8 cellular contexts compared by ENCODE assay signal in the genomic region with DNA sequence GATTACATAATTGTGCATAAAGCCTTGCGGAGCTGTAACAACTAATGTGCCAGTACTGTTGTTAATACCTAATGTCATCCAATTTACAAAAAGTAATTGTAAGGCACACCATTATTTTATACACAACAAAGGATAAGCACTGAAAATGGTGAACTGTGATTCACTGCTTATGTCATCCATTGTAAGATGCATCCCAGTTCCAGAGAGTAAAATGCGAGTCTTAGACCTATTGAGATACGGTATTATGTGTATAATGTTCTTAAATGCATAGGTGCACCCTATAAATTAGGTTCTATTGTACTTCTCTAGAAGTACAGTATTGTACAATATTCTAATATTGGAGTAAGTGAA. TPM values are rescaled to one million over a fixed set of nuclear protein-coding genes. Genes with fewer than 3 reads are reported as not detected.
A peak's percentile ranks its signal among the peaks of the same experiment; 100 is the strongest.
DNase-seq lines count a peak whose midpoint lies in the region; ATAC-seq lines count a peak whose summit lies in the region.

No MANE protein-coding gene starts in this region.

- ATAC-seq in naive B cell (ENCODE audit: low read depth in 2 of 2): no peak
- ATAC-seq in HG03457 (IDR thresholded peaks at IDR 0.05; ENCODE audit: unreplicated experiment): no peak

- no peaks in the 10 kb centered on the region for H3K36me3 Mint-ChIP-seq in naive B cell

- H3K4me1 Mint-ChIP-seq in naive B cell: peaks cover 11 to 20% (median 13%) of the 10 kb centered on the region in 3 donors

- H3K9me3 Mint-ChIP-seq in naive B cell: no peaks in the 10 kb centered on the region

- H3K4me3 ChIP-seq in H7 (ENCODE audit: insufficient read depth, low read depth, low read length): peak overlapping the region; percentile 78

- H3K27me3 Mint-ChIP-seq in naive B cell: no peaks in the 10 kb centered on the region

- H3K36me3 ChIP-seq in H7 (replicated peaks; ENCODE audit: control insufficient read depth, insufficient read depth, low read length): peaks cover 13% of the 10 kb centered on the region

- peak overlapping the region; percentile 91 to 99 (median 99) for H3K4me3 Mint-ChIP-seq in naive B cell

- H3K27me3 ChIP-seq in H7 (ENCODE audit: control insufficient read depth, insufficient read depth, low read length): no peaks in the 10 kb centered on the region

- peak overlapping the region in 5 of 6 donors; percentile 97 to 99 (median 98) for H3K27ac Mint-ChIP-seq in naive B cell

- no peak for DNase-seq in H7
- peak; percentile 46 for DNase-seq in NCI-H748 (lab: John Stamatoyannopoulos, UW; ENCODE audit: unreplicated experiment)
- peak; percentile 58 for DNase-seq in dermis blood vessel endothelial cell
- DNase-seq in naive B cell: no peak
- no peak for DNase-seq in activated CD4-positive, CD25-positive, alpha-beta regulatory T cell treated with anti-CD3 and anti-CD28 coated beads, Interleukin-2, amount 50 U/mL, for 72 hours
- DNase-seq in pons (ENCODE audit: low spot score): no peak
- no peak for DNase-seq in hippocampal formation (lab: John Stamatoyannopoulos, UW)

RNA-seq across cellular contexts. Expression of gene PARP2, which starts 0.4 kb away (rescaled TPM):
- 26.5 and 31.6 TPM in 2 replicates for total RNA-seq in H7 (2014; rRNA removed; shearing (Covaris generic))
- total RNA-seq in dermis blood vessel endothelial cell: 7.1 and 9.0 TPM in 2 replicates
- polyA plus RNA-seq in naive B cell (ENCODE audit: low read depth in 6 of 6): 10 to 100 TPM in 3 of 6 donors, 1 to 10 TPM in 3; 6.2 to 17.0 (median 10.6) TPM

RNA-seq across cellular contexts. Expression of gene CCNB1IP1, which starts 10.8 kb away (rescaled TPM):
- total RNA-seq in H7 (2014; rRNA removed; shearing (Covaris generic)): 174 and 295 TPM in 2 replicates
- total RNA-seq in dermis blood vessel endothelial cell: 30.8 and 33.0 TPM in 2 replicates
- polyA plus RNA-seq in naive B cell (ENCODE audit: low read depth in 6 of 6): 10 to 100 TPM; 24.9 to 44.6 (median 32.7) TPM

RNA-seq across cellular contexts. Expression of gene TTC5, which starts 38.1 kb away (rescaled TPM):
- total RNA-seq in H7 (2014; rRNA removed; shearing (Covaris generic)): 13.4 and 15.3 TPM in 2 replicates
- 30.5 and 31.8 TPM in 2 replicates for total RNA-seq in dermis blood vessel endothelial cell
- polyA plus RNA-seq in naive B cell (ENCODE audit: low read depth in 6 of 6): 10 to 100 TPM; 21.8 to 28.5 (median 26.6) TPM

Comparison
In these comparisons a context has a peak if more than half of its experiments do, and no peak if none do; other contexts are left out.
1. DNase-seq: peak in NCI-H748 (single experiment) and dermis blood vessel endothelial cell (single experiment); none in H7 (single experiment), naive B cell (single experiment), activated CD4-positive, CD25-positive, alpha-beta regulatory T cell treated with anti-CD3 and anti-CD28 coated beads, Interleukin-2, amount 50 U/mL, for 72 hours (single experiment), pons (single experiment) and hippocampal formation (0 of 2).